Comparison of ENCODE assay signal across 24 cellular contexts in the genomic region with DNA sequence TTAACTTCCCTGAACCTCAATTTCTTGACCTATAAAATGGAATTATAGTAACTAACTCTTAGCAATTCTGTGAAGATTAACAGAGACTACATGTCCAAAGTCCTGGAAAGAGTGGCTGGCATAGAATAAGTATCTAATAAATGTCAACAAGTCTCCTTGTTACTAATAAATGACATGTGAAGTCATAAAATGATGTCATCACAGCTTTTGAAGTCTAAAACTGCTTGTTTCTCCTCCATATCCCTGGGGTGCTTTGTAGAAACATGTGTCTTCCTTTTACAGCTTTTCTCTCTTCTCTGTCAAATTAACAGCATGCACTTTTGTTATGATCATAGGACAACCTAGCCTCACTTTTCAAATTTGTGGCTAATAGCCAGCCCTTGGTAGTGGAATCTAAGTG.
"Had no signal": no experiment of that assay in that cellular context is flagged by ENCODE, and none has a peak within 500 bp of the region (broad histone marks: within the 10 kb centered on the region; RNA-seq: fewer than 3 reads in every experiment).

No MANE protein-coding gene starts in this region.

- H3K9me3 ChIP-seq: esophagus squamous epithelium, heart right ventricle, neutrophil, pancreas, sigmoid colon, spleen, testis, tibial artery had no signal

- H3K4me1 ChIP-seq: esophagus squamous epithelium, heart right ventricle, pancreas, spleen, testis, tibial artery had no signal

- H3K27me3 ChIP-seq: esophagus squamous epithelium, heart right ventricle, neutrophil, sigmoid colon, spleen, testis, tibial artery had no signal

- ATAC-seq: heart right ventricle; left lobe of liver; natural killer cell; pancreas; stimulated activated memory B cell treated with anti-CD40 and anti-IgM and Interleukin-4, amounts not matched to agents 10 μg/mL and 1 μg/mL and 100 μg/mL, for 72 hours; stimulated activated naive CD8-positive, alpha-beta T cell treated with anti-CD3 and anti-CD28 coated beads, Interleukin-15, Interleukin-2, amounts not matched to agents 100 U/mL and 50 U/mL, for 24 hours had no signal

- H3K4me3 ChIP-seq: coronary artery, esophagus squamous epithelium, heart right ventricle, lung, pancreas, sigmoid colon, spleen, testis, tibial artery had no signal

- DNase-seq: dermis blood vessel endothelial cell; effector memory CD4-positive, alpha-beta T cell; erythroblast; esophagus squamous epithelium; foreskin melanocyte; glutamatergic neuron; heart right ventricle; hypothalamus; natural killer cell; pancreas; retina; sigmoid colon; stimulated activated CD4-positive, alpha-beta T cell treated with anti-CD3 and anti-CD28 coated beads, Interleukin-4, amount 100 ng/mL, for 4 hours; stimulated activated naive CD8-positive, alpha-beta T cell treated with anti-CD3 and anti-CD28 coated beads, Interleukin-15, Interleukin-2, amounts not matched to agents 100 U/mL and 50 U/mL, for 24 hours; substantia nigra; testis; tibial artery had no signal

- FAIRE-seq: keratinocyte, pancreas had no signal

- H3K36me3 ChIP-seq: esophagus squamous epithelium, heart right ventricle, neutrophil, pancreas, sigmoid colon, spleen, tibial artery had no signal

- H3K27ac ChIP-seq: coronary artery, esophagus squamous epithelium, heart right ventricle, neutrophil, pancreas, sigmoid colon, spleen, testis, tibial artery had no signal
